14 cellular contexts compared by ENCODE assay signal in the genomic region with DNA sequence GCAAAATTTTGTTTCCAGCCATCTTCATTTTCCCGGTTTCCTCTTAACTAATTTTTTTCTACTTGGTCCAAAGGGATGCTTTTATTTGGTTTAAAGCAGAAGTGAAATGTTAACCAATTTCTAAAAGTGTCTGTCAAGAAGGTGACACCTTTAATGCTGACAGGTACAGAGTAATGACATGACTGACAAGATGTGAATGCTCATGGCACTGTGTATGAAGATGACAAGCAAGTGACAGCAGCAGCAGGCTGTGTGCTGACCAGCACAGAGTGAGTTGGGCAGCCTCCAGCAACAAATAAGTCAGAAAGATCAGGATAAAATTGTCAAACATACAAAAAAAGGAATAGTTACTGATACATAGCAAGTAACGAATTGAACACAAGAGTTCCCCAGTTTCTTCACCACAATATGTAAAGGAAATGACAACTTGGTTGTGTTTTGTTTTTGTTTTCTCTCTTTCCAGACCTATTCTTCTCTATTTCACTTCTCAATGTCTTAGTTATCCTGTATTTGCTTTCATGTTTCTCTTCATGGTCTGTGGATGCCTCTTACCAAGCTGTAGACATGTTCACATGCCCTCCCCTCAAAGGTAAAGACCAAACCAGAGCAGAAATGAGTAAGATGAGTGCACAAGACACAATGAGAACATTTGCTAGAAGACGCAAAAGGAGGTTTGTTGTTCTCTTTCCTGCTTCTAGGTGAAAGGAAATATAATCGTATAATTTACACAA.
DNase-seq lines count a peak whose midpoint lies in the region; ATAC-seq and TF ChIP-seq lines count a peak whose summit lies in the region.
"Had no signal": no experiment of that assay in that cellular context is flagged by ENCODE, and none has a peak within 500 bp of the region (broad histone marks: within the 10 kb centered on the region; RNA-seq: fewer than 3 reads in every experiment).

No MANE protein-coding gene starts in this region.

- no peak overlapping the region for H2AFZ ChIP-seq in OCI-LY7 (ENCODE audit: low read length)
- H2AFZ ChIP-seq: parathyroid adenoma had no signal

- no TSS peak for BruUV-seq in OCI-LY7 (replicated peaks; lab: Mats Ljungman, UMichigan)

- H3K27ac ChIP-seq in ascending aorta (no peak overlapping the region), OCI-LY7 (ENCODE audit: low read depth, low read length, poor library complexity, severe bottlenecking) (no peak overlapping the region)
- H3K27ac ChIP-seq: parathyroid adenoma, SJSA1 had no signal

- no peaks in the 10 kb centered on the region for H3K27me3 ChIP-seq in ascending aorta
- H3K27me3 ChIP-seq: SJSA1 had no signal

- POLR2A ChIA-PET in OCI-LY7 (lab: Charles Lee): no interaction called here

- no peak overlapping the region for H3K4me2 ChIP-seq in OCI-LY7 (ENCODE audit: low read length)

- H3K36me3 ChIP-seq in ascending aorta (no peaks in the 10 kb centered on the region), OCI-LY7 (ENCODE audit: insufficient read depth, low read length) (no peaks in the 10 kb centered on the region)
- H3K36me3 ChIP-seq: SJSA1 had no signal

- no peak for TF ChIP-seq CTCF in GM10266 (IDR thresholded peaks at IDR 0.05; ENCODE audit: control insufficient read depth, insufficient read depth, low read depth, missing control alignments)
- TF ChIP-seq CTCF in ascending aorta (IDR thresholded peaks at IDR 0.05): no peak
- no peak for TF ChIP-seq CTCF in OCI-LY7 (conservative IDR thresholded peaks at IDR 0.05; ENCODE audit: low read length)

- no peaks in the 10 kb centered on the region for H3K9me2 ChIP-seq in OCI-LY7 (ENCODE audit: insufficient read depth, low read length)

- H3K79me2 ChIP-seq in OCI-LY7 (ENCODE audit: insufficient read depth, low read depth, low read length): no peaks in the 10 kb centered on the region
- H3K79me2 ChIP-seq: parathyroid adenoma had no signal

- peak; percentile 29 for DNase-seq in GM10266 (ENCODE audit: extremely low spot score)
- no peak for DNase-seq in ascending aorta (ENCODE audit: low spot score in 2 of 2)
- no peak for DNase-seq in superior temporal gyrus (ENCODE audit: extremely low spot score)
- DNase-seq in OCI-LY7 (ENCODE audit: low spot score): no peak
- DNase-seq: activated CD4-positive, alpha-beta T cell treated with anti-CD3 and anti-CD28 coated beads, Interleukin-2, amount 50 U/mL, for 48 hours; activated gamma-delta T cell; CD4-positive, alpha-beta T cell; cortex of kidney had no signal

- H4K20me1 ChIP-seq in OCI-LY7 (ENCODE audit: insufficient read depth, low read length): no peaks in the 10 kb centered on the region

- ATAC-seq in GM19324 (IDR thresholded peaks at IDR 0.05; ENCODE audit: low FRiP score, unreplicated experiment): peak; percentile 46
- peak; percentile 59 for ATAC-seq in GM21786 (IDR thresholded peaks at IDR 0.05; ENCODE audit: unreplicated experiment)
- ATAC-seq in HG03066 (IDR thresholded peaks at IDR 0.05; ENCODE audit: low read depth, unreplicated experiment): peak; percentile 61
- no peak for ATAC-seq in GM19328 (IDR thresholded peaks at IDR 0.05; ENCODE audit: unreplicated experiment)

- H3K4me3 ChIP-seq in ascending aorta (no peak overlapping the region), OCI-LY7 (ENCODE audit: low read depth, low read length, poor library complexity, severe bottlenecking) (no peak overlapping the region)
- H3K4me3 ChIP-seq: SJSA1 had no signal

- CTCF ChIA-PET in OCI-LY7 (lab: Charles Lee; ENCODE audit: unreplicated experiment): no interaction called here

- H3K9me3 ChIP-seq in ascending aorta: no peaks in the 10 kb centered on the region
- no peaks in the 10 kb centered on the region for H3K9me3 ChIP-seq in OCI-LY7 (ENCODE audit: low read length)
- H3K9me3 ChIP-seq: SJSA1 had no signal

- intact Hi-C loops in ascending aorta (cut with DNase I) (no loop called here), OCI-LY7 (cut with micrococcal nuclease; ENCODE audit: unreplicated experiment) (no loop called here)

- H3K4me1 ChIP-seq in ascending aorta (no peaks in the 10 kb centered on the region), OCI-LY7 (ENCODE audit: insufficient read depth, low read length, poor library complexity, severe bottlenecking) (no peaks in the 10 kb centered on the region)
- H3K4me1 ChIP-seq: SJSA1 had no signal
